8 cellular contexts compared by ENCODE assay signal in genomic region chr5:173057062-173057924, GRCh38. TPM values are rescaled to one million over a fixed set of nuclear protein-coding genes. Genes with fewer than 3 reads are reported as not detected.
DNase-seq lines count a peak whose midpoint lies in the region; FAIRE-seq and TF ChIP-seq lines count a peak whose summit lies in the region.

No MANE protein-coding gene starts in this region.

- peak overlapping the region; percentile 68; the same call in 1 of the 2 replicates for H3K9ac ChIP-seq in MM.1S (ENCODE audit: low read length)

- no peak for TF ChIP-seq POLR2A in stomach (IDR thresholded peaks at IDR 0.05)

- DNase-seq in HCEC 1CT (peak; percentile 96), MM.1S (peak; percentile 98), SHP77 treated with DMSO at 0.1 percent for 48 hours (lab: John Stamatoyannopoulos, UW) (peak; percentile 86), activated gamma-delta T cell treated with Interleukin-2 at 50 U/mL for 16 hours (peak; percentile 99), fibroblast of villous mesenchyme (ENCODE audit: low read depth) (peak; percentile 99), neural crest cell (ENCODE audit: low read depth, low spot score) (peak; percentile 98), stomach (peak; percentile 99)

- H3K36me3 Mint-ChIP-seq in neural crest cell (ENCODE audit: low read depth), result no peaks in the 10 kb centered on the region

- H3K4me3 ChIP-seq in MM.1S (ENCODE audit: low read length) (peak overlapping the region; percentile 75), fibroblast of villous mesenchyme (ENCODE audit: low read depth, low read length) (peak overlapping the region; percentile 76), stomach (peak overlapping the region; percentile 96 to 100 (median 100))

- peak overlapping the region; percentile 65; the same call in 1 of the 2 replicates for H3K27ac ChIP-seq in MM.1S (ENCODE audit: low read length)
- H3K27ac ChIP-seq in stomach, result peak overlapping the region; percentile 96 to 100 (median 99)

- peaks cover 11% of the 10 kb centered on the region for H3K4me1 ChIP-seq in MM.1S (ENCODE audit: low read length)
- peaks cover 13 to 59% (median 40%) of the 10 kb centered on the region in 4 donors for H3K4me1 ChIP-seq in stomach

- H3K36me3 ChIP-seq in MM.1S (replicated peaks; ENCODE audit: insufficient read depth, low read length) (no peaks in the 10 kb centered on the region), stomach (peaks cover 0 to 9% (median 0%) of the 10 kb centered on the region in 4 donors)

- H3K4me2 ChIP-seq in MM.1S (ENCODE audit: low read depth, low read length), result peak overlapping the region; percentile 66

- H3K27me3 Mint-ChIP-seq in neural crest cell (ENCODE audit: low read depth), result peaks cover 11% of the 10 kb centered on the region

- no peaks in the 10 kb centered on the region for H3K9me2 ChIP-seq in MM.1S (replicated peaks; ENCODE audit: insufficient read depth, low read length)

- peaks cover 22% of the 10 kb centered on the region for H3K4me1 Mint-ChIP-seq in neural crest cell

- H3K9me3 ChIP-seq in MM.1S (replicated peaks; ENCODE audit: insufficient read depth, low read length), result no peaks in the 10 kb centered on the region
- no peaks in the 10 kb centered on the region for H3K9me3 ChIP-seq in stomach

- peak; percentile 92 for FAIRE-seq in G401.6 (lab: Jason Lieb, UNC)

- peak overlapping the region; percentile 99 for H3K27ac Mint-ChIP-seq in neural crest cell (ENCODE audit: unreplicated experiment)

- no peaks in the 10 kb centered on the region for H4K20me1 ChIP-seq in MM.1S (ENCODE audit: insufficient read depth, low read length)

- H3F3A ChIP-seq in MM.1S (ENCODE audit: insufficient read depth, low read length), result peaks cover 10% of the 10 kb centered on the region

- TF ChIP-seq EP300 in stomach (IDR thresholded peaks at IDR 0.05), result no peak

- TF ChIP-seq CTCF in MM.1S (IDR thresholded peaks at IDR 0.05; ENCODE audit: low read length) (no peak), fibroblast of villous mesenchyme (IDR thresholded peaks at IDR 0.05; ENCODE audit: insufficient read depth, low read depth, low read length) (peak; percentile 26), neural crest cell (conservative IDR thresholded peaks at IDR 0.05) (peak; percentile 8), stomach (IDR thresholded peaks at IDR 0.05) (peak in 2 of 7 experiments; percentile 26 to 32)

- peaks cover 40% of the 10 kb centered on the region for H3K79me2 ChIP-seq in MM.1S (ENCODE audit: low read length)

- 0 to 1% (median 1%) methylated on average over 33 to 38 of the region's 38 CpGs for WGBS in stomach, 5 donors

- H2AFZ ChIP-seq in MM.1S (ENCODE audit: low read length), result peak overlapping the region; percentile 47

- H3K27me3 ChIP-seq in MM.1S (replicated peaks; ENCODE audit: insufficient read depth, low read length) (no peaks in the 10 kb centered on the region), stomach (no peaks in the 10 kb centered on the region)

- no peaks in the 10 kb centered on the region for H3K9me3 Mint-ChIP-seq in neural crest cell

- H3K4me3 Mint-ChIP-seq in neural crest cell, result peak overlapping the region; percentile 99

- intact Hi-C loops in stomach (cut with DNase I; ENCODE audit: low total_unique reads), result loop anchor here (10.0 kb wide), 1 partner anchor 72 kb away; the partner anchor contains the start of gene ATP6V0E1

RNA-seq across cellular contexts. Expression of gene CREBRF, which starts 1.1 kb away (rescaled TPM):
- total RNA-seq in fibroblast of villous mesenchyme, result 8.1 and 15.5 TPM in 2 replicates
- total RNA-seq in neural crest cell, result 4.6 and 5.2 TPM in 2 replicates
- total RNA-seq in stomach, result 10 to 100 TPM in 4 of 5 donors, 1 to 10 TPM in 1; 9.4 to 42.3 (median 33.0) TPM
- 1 to 10 TPM; 3.2 to 4.1 (median 4.0) TPM for polyA plus RNA-seq in stomach

Comparison
In these comparisons a context has a peak if more than half of its experiments do, and no peak if none do; other contexts are left out.
1. Peak in every context shown above with its lines: DNase-seq, H3K4me3 ChIP-seq and H3K27ac ChIP-seq.